8 cellular contexts compared by ENCODE assay signal in genomic region chr22:20015971-20016733, GRCh38. TPM values are rescaled to one million over a fixed set of nuclear protein-coding genes. Genes with fewer than 3 reads are reported as not detected.
DNase-seq lines count a peak whose midpoint lies in the region; ATAC-seq and TF ChIP-seq lines count a peak whose summit lies in the region.

No MANE protein-coding gene starts in this region.

- no peak for DNase-seq in AG10803 (ENCODE audit: low read depth)
- DNase-seq in activated CD4-positive, alpha-beta T cell treated with anti-CD3 and anti-CD28 coated beads, Interleukin-2, amount 50 U/mL, for 1 hour, result peak; percentile 19
- DNase-seq in cardiac muscle cell (ENCODE audit: low read depth in 1 of 2, low spot score in 1 of 2), result peak in 1 of 2 donors; percentile 62
- peak; percentile 70 for DNase-seq in retina
- DNase-seq in HPDE6-E6E7 (ENCODE audit: extremely low spot score), result no peak

- H3K4me3 ChIP-seq in AG10803 (ENCODE audit: low read length) (peak overlapping the region; percentile 54), cardiac muscle cell (peak overlapping the region; percentile 63)

- ATAC-seq in HG02763 (IDR thresholded peaks at IDR 0.05; ENCODE audit: unreplicated experiment) (peak; percentile 2), GM21367 (IDR thresholded peaks at IDR 0.05; ENCODE audit: unreplicated experiment) (no peak), GM21619 (IDR thresholded peaks at IDR 0.05; ENCODE audit: unreplicated experiment) (no peak)

- no peak for TF ChIP-seq CTCF in AG10803 (conservative IDR thresholded peaks at IDR 0.05; ENCODE audit: low read length)
- TF ChIP-seq CTCF in cardiac muscle cell (IDR thresholded peaks at IDR 0.05; ENCODE audit: low read depth, low read length), result no peak

- H3K36me3 ChIP-seq in cardiac muscle cell, result no peaks in the 10 kb centered on the region

- H3K27ac ChIP-seq in cardiac muscle cell, result no peak overlapping the region

- no peaks in the 10 kb centered on the region for H3K4me1 ChIP-seq in cardiac muscle cell (ENCODE audit: low read depth)

- no peaks in the 10 kb centered on the region for H3K9me3 ChIP-seq in cardiac muscle cell (ENCODE audit: low read depth)

- peaks cover 48% of the 10 kb centered on the region for H3K27me3 ChIP-seq in cardiac muscle cell

RNA-seq across cellular contexts. Expression of gene ARVCF, which starts 0.5 kb away (rescaled TPM):
- 55.5 and 64.3 TPM in 2 replicates for total RNA-seq in cardiac muscle cell
- 28.8 and 40.3 TPM in 2 replicates for polyA plus RNA-seq in cardiac muscle cell

RNA-seq across cellular contexts. Expression of gene TANGO2, which starts 4.8 kb away (rescaled TPM):
- total RNA-seq in cardiac muscle cell, result 19.4 and 21.9 TPM in 2 replicates
- polyA plus RNA-seq in cardiac muscle cell, result 17.5 and 18.7 TPM in 2 replicates

Comparison
In these comparisons a context has a peak if more than half of its experiments do, and no peak if none do; other contexts are left out.
1. DNase-seq: peak in activated CD4-positive, alpha-beta T cell treated with anti-CD3 and anti-CD28 coated beads, Interleukin-2, amount 50 U/mL, for 1 hour (single experiment) and retina (single experiment); none in AG10803 (single experiment) and HPDE6-E6E7 (single experiment).